ENCODE assay signal across 1 cellular context in genomic region chr9:33167084-33167948, GRCh38.
TF ChIP-seq lines count a peak whose summit lies in the region.

B4GALT1 (minus strand) TSS chr9:33167336; CDS start chr9:33167169, 167 bp downstream.

TF ChIP-seq in HepG2, 621 proteins besides CTCF, POLR2A, EP300 and RAD21 (continued from another document and continues in another):
- TF ChIP-seq ZNF280D (CRISPR knock-in tag; IDR thresholded peaks at IDR 0.05) (0 out of 2 replicates have a peak, but pooled peaks have one; percentile 26), RAD51 (IDR thresholded peaks at IDR 0.05; ENCODE audit: borderline replicate concordance) (no peak), MAX (IDR thresholded peaks at IDR 0.05) (peak; percentile 89), MEIS1 (CRISPR knock-in tag; IDR thresholded peaks at IDR 0.05; ENCODE audit: borderline replicate concordance) (peak; percentile 26), SOX6 (IDR thresholded peaks at IDR 0.05) (no peak), SOX6 (CRISPR knock-in tag; IDR thresholded peaks at IDR 0.05) (peak; percentile 54; the same call in 1 of the 2 replicates), SNAPC5 (CRISPR knock-in tag; IDR thresholded peaks at IDR 0.05; ENCODE audit: borderline replicate concordance) (no peak), CSRNP1 (CRISPR knock-in tag; IDR thresholded peaks at IDR 0.05) (peak; percentile 74), HNRNPLL (IDR thresholded peaks at IDR 0.05; ENCODE audit: low read depth, low read length, poor library complexity, severe bottlenecking) (peak; percentile 43), ZNF33A (CRISPR knock-in tag; IDR thresholded peaks at IDR 0.05; ENCODE audit: borderline replicate concordance) (0 out of 2 replicates have a peak, but pooled peaks have one; percentile 73), ZMYM2 (CRISPR knock-in tag; IDR thresholded peaks at IDR 0.05) (peak; percentile 66; the same call in 1 of the 2 replicates), HNF4A (CRISPR knock-in tag; IDR thresholded peaks at IDR 0.05) (no peak), RXRA (CRISPR knock-in tag; IDR thresholded peaks at IDR 0.05) (peak; percentile 42; the same call in 1 of the 2 replicates), DPF2 (CRISPR knock-in tag; IDR thresholded peaks at IDR 0.05; ENCODE audit: borderline replicate concordance, low read depth) (0 out of 2 replicates have a peak, but pooled peaks have one; percentile 31), ZNF343 (CRISPR knock-in tag; IDR thresholded peaks at IDR 0.05) (peak; percentile 82; the same call in 1 of the 2 replicates), USF2 (IDR thresholded peaks at IDR 0.05; ENCODE audit: low read depth, low read length) (no peak), USF2 (CRISPR knock-in tag; IDR thresholded peaks at IDR 0.05; ENCODE audit: borderline replicate concordance) (0 out of 2 replicates have a peak, but pooled peaks have one; percentile 31), ARID4A (CRISPR knock-in tag; IDR thresholded peaks at IDR 0.05; ENCODE audit: borderline replicate concordance) (peak; percentile 69; the same call in 1 of the 2 replicates), ZNF605 (CRISPR knock-in tag; IDR thresholded peaks at IDR 0.05) (peak; percentile 77; the same call in 1 of the 2 replicates), TFDP2 (CRISPR knock-in tag; IDR thresholded peaks at IDR 0.05) (peak; percentile 85), ELF3 (CRISPR knock-in tag; IDR thresholded peaks at IDR 0.05) (no peak), ZNF317 (CRISPR knock-in tag; IDR thresholded peaks at IDR 0.05) (no peak), ZNF230 (CRISPR knock-in tag; IDR thresholded peaks at IDR 0.05) (no peak), GABPB1 (CRISPR knock-in tag; IDR thresholded peaks at IDR 0.05) (peak; percentile 78), ZNF761 (CRISPR knock-in tag; conservative IDR thresholded peaks at IDR 0.05) (0 out of 2 replicates have a peak, but pooled peaks have one; percentile 36), ATF7-NPFF (CRISPR knock-in tag; IDR thresholded peaks at IDR 0.05; ENCODE audit: low read depth) (peak; percentile 61; the same call in 1 of the 2 replicates), MEF2D (CRISPR knock-in tag; IDR thresholded peaks at IDR 0.05) (peak; percentile 34; the same call in 1 of the 2 replicates), SP2 (CRISPR knock-in tag; IDR thresholded peaks at IDR 0.05) (peak; percentile 35; the same call in 1 of the 2 replicates), MLXIP (CRISPR knock-in tag; IDR thresholded peaks at IDR 0.05; ENCODE audit: borderline replicate concordance) (0 out of 2 replicates have a peak, but pooled peaks have one; percentile 23), ZNF607 (CRISPR knock-in tag; IDR thresholded peaks at IDR 0.05; ENCODE audit: borderline replicate concordance) (peak; percentile 86; the same call in 1 of the 2 replicates), ZFYVE20 (CRISPR knock-in tag; IDR thresholded peaks at IDR 0.05; ENCODE audit: borderline replicate concordance, low read depth) (no peak), ZNF784 (CRISPR knock-in tag; IDR thresholded peaks at IDR 0.05; ENCODE audit: borderline replicate concordance) (peak; percentile 37; the same call in 1 of the 2 replicates), ESRRA (CRISPR knock-in tag; IDR thresholded peaks at IDR 0.05; ENCODE audit: low read depth) (no peak), AGO1 (IDR thresholded peaks at IDR 0.05; ENCODE audit: low read depth, low read length, poor library complexity, severe bottlenecking) (no peak), HDAC2 (CRISPR knock-in tag; IDR thresholded peaks at IDR 0.05) (peak; percentile 55; the same call in 1 of the 2 replicates), ZBTB39 (CRISPR knock-in tag; IDR thresholded peaks at IDR 0.05) (0 out of 2 replicates have a peak, but pooled peaks have one; percentile 12), ZFY (CRISPR knock-in tag; IDR thresholded peaks at IDR 0.05) (peak; percentile 89), KLF9 (CRISPR knock-in tag; IDR thresholded peaks at IDR 0.05; ENCODE audit: low read depth) (no peak)
